1 cellular context compared by ENCODE assay signal in genomic region chr3:134650431-134651346, GRCh38.
TF ChIP-seq lines count a peak whose summit lies in the region.

Gene KY, minus strand, starts transcription at chr3:134651022. Its CDS starts 62 bp downstream, at chr3:134650960.

TF ChIP-seq in HepG2, 621 proteins besides CTCF, POLR2A, EP300 and RAD21 (continued from another document):
- TF ChIP-seq ATF6 (CRISPR knock-in tag; conservative IDR thresholded peaks at IDR 0.05): no peak
- TF ChIP-seq, protein P1, sequence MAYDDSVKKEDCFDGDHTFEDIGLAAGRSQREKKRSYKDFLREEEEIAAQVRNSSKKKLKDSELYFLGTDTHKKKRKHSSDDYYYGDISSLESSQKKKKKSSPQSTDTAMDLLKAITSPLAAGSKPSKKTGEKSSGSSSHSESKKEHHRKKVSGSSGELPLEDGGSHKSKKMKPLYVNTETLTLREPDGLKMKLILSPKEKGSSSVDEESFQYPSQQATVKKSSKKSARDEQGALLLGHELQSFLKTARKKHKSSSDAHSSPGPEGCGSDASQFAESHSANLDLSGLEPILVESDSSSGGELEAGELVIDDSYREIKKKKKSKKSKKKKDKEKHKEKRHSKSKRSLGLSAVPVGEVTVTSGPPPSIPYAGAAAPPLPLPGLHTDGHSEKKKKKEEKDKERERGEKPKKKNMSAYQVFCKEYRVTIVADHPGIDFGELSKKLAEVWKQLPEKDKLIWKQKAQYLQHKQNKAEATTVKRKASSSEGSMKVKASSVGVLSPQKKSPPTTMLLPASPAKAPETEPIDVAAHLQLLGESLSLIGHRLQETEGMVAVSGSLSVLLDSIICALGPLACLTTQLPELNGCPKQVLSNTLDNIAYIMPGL (CRISPR knock-in tag; IDR thresholded peaks at IDR 0.05; ENCODE audit: borderline replicate concordance in 1 of 2, low read depth in 1 of 2): no peak
- TF ChIP-seq ZFY (CRISPR knock-in tag; IDR thresholded peaks at IDR 0.05): no peak
- TF ChIP-seq ZNF446 (CRISPR knock-in tag; IDR thresholded peaks at IDR 0.05): no peak
- TF ChIP-seq ZNF180 (CRISPR knock-in tag; IDR thresholded peaks at IDR 0.05; ENCODE audit: borderline replicate concordance, low read depth): no peak
- peak; percentile 89 for TF ChIP-seq HNRNPLL (IDR thresholded peaks at IDR 0.05; ENCODE audit: low read depth, low read length, poor library complexity, severe bottlenecking)
- no peak for TF ChIP-seq ZNF773 (CRISPR knock-in tag; IDR thresholded peaks at IDR 0.05; ENCODE audit: borderline replicate concordance)
- peak; percentile 47; the same call in 1 of the 2 replicates for TF ChIP-seq MAFF (IDR thresholded peaks at IDR 0.05; ENCODE audit: low read depth, low read length)
- TF ChIP-seq NPAS2 (CRISPR knock-in tag; IDR thresholded peaks at IDR 0.05; ENCODE audit: borderline replicate concordance): no peak
- TF ChIP-seq CENPX (CRISPR knock-in tag; IDR thresholded peaks at IDR 0.05): no peak
- no peak for TF ChIP-seq ZNF800 (CRISPR knock-in tag; IDR thresholded peaks at IDR 0.05)
- TF ChIP-seq THAP9 (CRISPR knock-in tag; IDR thresholded peaks at IDR 0.05; ENCODE audit: borderline replicate concordance): no peak
